Comparison of ENCODE assay signal across 15 cellular contexts in genomic region chr3:105688821-105689220, GRCh38.
A peak's percentile ranks its signal among the peaks of the same experiment; 100 is the strongest.
DNase-seq lines count a peak whose midpoint lies in the region; ATAC-seq and TF ChIP-seq lines count a peak whose summit lies in the region.
"Had no signal": no experiment of that assay in that cellular context is flagged by ENCODE, and none has a peak within 500 bp of the region (broad histone marks: within the 10 kb centered on the region; RNA-seq: fewer than 3 reads in every experiment).

No MANE protein-coding gene starts in this region.

- peaks cover 5% of the 10 kb centered on the region for H3K36me3 ChIP-seq in endodermal cell (ENCODE audit: control insufficient read depth, insufficient read depth, low read length)
- H3K36me3 ChIP-seq: SJCRH30 had no signal

- peaks cover 4% of the 10 kb centered on the region for H3K4me1 ChIP-seq in endodermal cell (ENCODE audit: control insufficient read depth, insufficient read depth, low read length)

- no peak for ATAC-seq in HG03108 (IDR thresholded peaks at IDR 0.05; ENCODE audit: unreplicated experiment)
- ATAC-seq: left colon had no signal

- H3K27ac ChIP-seq in endodermal cell (ENCODE audit: low read depth, low read length) = no peak overlapping the region
- H3K27ac ChIP-seq: SJCRH30 had no signal

- no peak for DNase-seq in activated CD4-positive, alpha-beta T cell treated with anti-CD3 and anti-CD28 coated beads, Interleukin-2, amount 10 ng/mL, durations not matched to agents 24 days and 14 days
- DNase-seq in activated CD4-positive, alpha-beta T cell treated with anti-CD3 and anti-CD28 coated beads for 1 hour = no peak
- DNase-seq in NCI-H460 (ENCODE audit: extremely low read depth, low read depth) = peak; percentile 35
- DNase-seq in endodermal cell = no peak
- peak; percentile 20 for DNase-seq in renal cortical epithelial cell (ENCODE audit: low read depth)
- DNase-seq in stimulated activated CD4-positive, alpha-beta T cell treated with anti-CD3 and anti-CD28 coated beads, Interleukin-2, amount 100 ng/mL, for 48 hours = no peak
- no peak for DNase-seq in NCI-H1694 treated with DMSO at 0.1 percent for 48 hours (lab: John Stamatoyannopoulos, UW)
- DNase-seq: activated gamma-delta T cell treated with Interleukin-2 at 50 U/mL for 16 hours, foreskin melanocyte, left colon, MM.1S, NCI-H526 treated with DMSO at 0.1 percent for 48 hours, nucleus accumbens had no signal

- H3K4me3 ChIP-seq in endodermal cell (ENCODE audit: low read length) = no peak overlapping the region
- H3K4me3 ChIP-seq: SJCRH30 had no signal

- peak overlapping the region; percentile 38 for H3K27ac Mint-ChIP-seq in activated CD4-positive, alpha-beta T cell treated with anti-CD3 and anti-CD28 coated beads, Interleukin-2, amount 10 ng/mL, durations not matched to agents 24 days and 14 days
- peak overlapping the region; percentile 69 for H3K27ac Mint-ChIP-seq in endodermal cell

- H3K27me3 ChIP-seq in endodermal cell (ENCODE audit: control insufficient read depth, insufficient read depth, low read length, poor library complexity, severe bottlenecking) = no peaks in the 10 kb centered on the region
- H3K27me3 ChIP-seq: SJCRH30 had no signal

- H3K36me3 Mint-ChIP-seq in activated CD4-positive, alpha-beta T cell treated with anti-CD3 and anti-CD28 coated beads, Interleukin-2, amount 10 ng/mL, durations not matched to agents 24 days and 14 days (ENCODE audit: low read depth) = peaks cover 68% of the 10 kb centered on the region
- H3K36me3 Mint-ChIP-seq in endodermal cell (ENCODE audit: low read depth) = peaks cover 41% of the 10 kb centered on the region

- no peak overlapping the region for H3K9ac ChIP-seq in endodermal cell (ENCODE audit: extremely low read depth, low read length, poor library complexity, severe bottlenecking)

- intact Hi-C loops in activated CD4-positive, alpha-beta T cell treated with anti-CD3 and anti-CD28 coated beads, Interleukin-2, amount 10 ng/mL, durations not matched to agents 24 days and 14 days (cut with micrococcal nuclease) = loop anchor here (10.0 kb wide), 1 partner anchor 1376 kb away; no protein-coding TSS in a partner anchor

- H3K9me3 Mint-ChIP-seq in activated CD4-positive, alpha-beta T cell treated with anti-CD3 and anti-CD28 coated beads, Interleukin-2, amount 10 ng/mL, durations not matched to agents 24 days and 14 days = peaks cover 4% of the 10 kb centered on the region
- no peaks in the 10 kb centered on the region for H3K9me3 Mint-ChIP-seq in endodermal cell

- no peaks in the 10 kb centered on the region for H3K9me3 ChIP-seq in endodermal cell (ENCODE audit: control insufficient read depth, low read length)
- H3K9me3 ChIP-seq: SJCRH30 had no signal

- 94% methylated on average over 1 of the region's 1 CpG; no CpG with 5 or more reads in 1 of the 2 experiments for WGBS in endodermal cell (ENCODE audit: insufficient coverage in 1 of 2, insufficient read length in 1 of 2), 2 experiments

- no peak overlapping the region for H3K4me3 Mint-ChIP-seq in activated CD4-positive, alpha-beta T cell treated with anti-CD3 and anti-CD28 coated beads, Interleukin-2, amount 10 ng/mL, durations not matched to agents 24 days and 14 days
- H3K4me3 Mint-ChIP-seq in endodermal cell = no peak overlapping the region

- no peak for TF ChIP-seq CTCF in endodermal cell (conservative IDR thresholded peaks at IDR 0.05)

- peaks cover 29% of the 10 kb centered on the region for H3K4me1 Mint-ChIP-seq in activated CD4-positive, alpha-beta T cell treated with anti-CD3 and anti-CD28 coated beads, Interleukin-2, amount 10 ng/mL, durations not matched to agents 24 days and 14 days
- peaks cover 22% of the 10 kb centered on the region for H3K4me1 Mint-ChIP-seq in endodermal cell

- H3K27me3 Mint-ChIP-seq in activated CD4-positive, alpha-beta T cell treated with anti-CD3 and anti-CD28 coated beads, Interleukin-2, amount 10 ng/mL, durations not matched to agents 24 days and 14 days = no peaks in the 10 kb centered on the region
- no peaks in the 10 kb centered on the region for H3K27me3 Mint-ChIP-seq in endodermal cell (ENCODE audit: insufficient read depth)

Comparison
In these comparisons a context has a peak if more than half of its experiments do, and no peak if none do; other contexts are left out.
1. DNase-seq: peak in NCI-H460 (single experiment) and renal cortical epithelial cell (single experiment); none in activated CD4-positive, alpha-beta T cell treated with anti-CD3 and anti-CD28 coated beads, Interleukin-2, amount 10 ng/mL, durations not matched to agents 24 days and 14 days (single experiment), activated CD4-positive, alpha-beta T cell treated with anti-CD3 and anti-CD28 coated beads for 1 hour (single experiment), endodermal cell (single experiment), stimulated activated CD4-positive, alpha-beta T cell treated with anti-CD3 and anti-CD28 coated beads, Interleukin-2, amount 100 ng/mL, for 48 hours (0 of 2) and NCI-H1694 treated with DMSO at 0.1 percent for 48 hours (single experiment).